Comparison of ENCODE assay signal across 1 cellular context in genomic region chr16:86563489-86564345, GRCh38.
TF ChIP-seq lines count a peak whose summit lies in the region.

No MANE protein-coding gene starts in this region.

TF ChIP-seq in GM12878, 131 proteins besides CTCF, POLR2A, EP300 and RAD21 (continued from another document and continues in another):
- no peak for TF ChIP-seq ZBTB4 (CRISPR knock-in tag; IDR thresholded peaks at IDR 0.05)
- TF ChIP-seq MYB (IDR thresholded peaks at IDR 0.05; ENCODE audit: borderline replicate concordance, low read depth, low read length), result no peak
- TF ChIP-seq IRF4 (IDR thresholded peaks at IDR 0.05; ENCODE audit: low read depth, low read length), result 0 out of 2 replicates have a peak, but pooled peaks have one; percentile 12
- no peak for TF ChIP-seq MAX (IDR thresholded peaks at IDR 0.05; ENCODE audit: low read depth, low read length)
- TF ChIP-seq NR2C1 (IDR thresholded peaks at IDR 0.05), result no peak
- no peak for TF ChIP-seq CHD2 (IDR thresholded peaks at IDR 0.05; ENCODE audit: borderline replicate concordance, low read depth, low read length)
- no peak for TF ChIP-seq ZNF622 (IDR thresholded peaks at IDR 0.05)
- TF ChIP-seq IRF3 (IDR thresholded peaks at IDR 0.05), result peak; percentile 53; the same call in 1 of the 2 replicates
- TF ChIP-seq ZBTB33 (IDR thresholded peaks at IDR 0.05), result no peak
- no peak for TF ChIP-seq TARDBP (IDR thresholded peaks at IDR 0.05; ENCODE audit: borderline replicate concordance)
- no peak for TF ChIP-seq KDM1A (IDR thresholded peaks at IDR 0.05; ENCODE audit: borderline replicate concordance)
- TF ChIP-seq HDAC2 (IDR thresholded peaks at IDR 0.05), result no peak
- TF ChIP-seq WRNIP1 (IDR thresholded peaks at IDR 0.05; ENCODE audit: borderline replicate concordance, low read depth, low read length), result no peak
- no peak for TF ChIP-seq NFYA (IDR thresholded peaks at IDR 0.05; ENCODE audit: borderline replicate concordance, low read depth, low read length)
- no peak for TF ChIP-seq BCLAF1 (IDR thresholded peaks at IDR 0.05)
- TF ChIP-seq NR2C2 (IDR thresholded peaks at IDR 0.05; ENCODE audit: borderline replicate concordance, control insufficient read depth, insufficient read length, low read depth), result no peak
- TF ChIP-seq SUPT20H (IDR thresholded peaks at IDR 0.05; ENCODE audit: borderline replicate concordance, control insufficient read depth, low read depth, low read length), result no peak
- TF ChIP-seq PRDM15 (CRISPR knock-in tag; IDR thresholded peaks at IDR 0.05), result no peak
- no peak for TF ChIP-seq EZH2 (IDR thresholded peaks at IDR 0.05; ENCODE audit: borderline replicate concordance, control insufficient read depth, low read depth, low read length)
- TF ChIP-seq IKZF2 (IDR thresholded peaks at IDR 0.05), result no peak
- no peak for TF ChIP-seq MYC (IDR thresholded peaks at IDR 0.05; ENCODE audit: insufficient read depth, insufficient read length, insufficient replicate concordance, low read length, severe bottlenecking)
- TF ChIP-seq ZNF207 (IDR thresholded peaks at IDR 0.05; ENCODE audit: borderline replicate concordance), result peak; percentile 75; the same call in 1 of the 2 replicates
- peak; percentile 28 to 56; a peak in 2 of 4 replicates for TF ChIP-seq BHLHE40 (IDR thresholded peaks at IDR 0.05; ENCODE audit: borderline replicate concordance in 1 of 2, low read depth in 2 of 2, low read length in 1 of 2)
- peak; percentile 57; the same call in 1 of the 2 replicates for TF ChIP-seq TCF3 (IDR thresholded peaks at IDR 0.05; ENCODE audit: borderline replicate concordance, insufficient read depth, low read depth, low read length)
- 0 out of 2 replicates have a peak, but pooled peaks have one; percentile 28 for TF ChIP-seq NBN (IDR thresholded peaks at IDR 0.05)
- no peak for TF ChIP-seq ATF7 (IDR thresholded peaks at IDR 0.05; ENCODE audit: low read depth)
- no peak for TF ChIP-seq CUX1 (IDR thresholded peaks at IDR 0.05; ENCODE audit: insufficient replicate concordance, low read depth, low read length)
- TF ChIP-seq HCFC1 (IDR thresholded peaks at IDR 0.05; ENCODE audit: low read length), result no peak
- no peak for TF ChIP-seq SIN3A (IDR thresholded peaks at IDR 0.05; ENCODE audit: low read depth, low read length)
- TF ChIP-seq NFIC (IDR thresholded peaks at IDR 0.05; ENCODE audit: low read depth, low read length), result no peak
- no peak for TF ChIP-seq BACH1 (IDR thresholded peaks at IDR 0.05; ENCODE audit: borderline replicate concordance)
- TF ChIP-seq RFX5 (IDR thresholded peaks at IDR 0.05; ENCODE audit: low read depth, low read length), result no peak
- no peak for TF ChIP-seq ATF3 (IDR thresholded peaks at IDR 0.05; ENCODE audit: borderline replicate concordance, extremely low read depth, low read depth, low read length)
- TF ChIP-seq RAD51 (IDR thresholded peaks at IDR 0.05), result no peak
- TF ChIP-seq SUZ12 (IDR thresholded peaks at IDR 0.05; ENCODE audit: unreplicated experiment), result no peak
- no peak for TF ChIP-seq HDGF (IDR thresholded peaks at IDR 0.05)
- TF ChIP-seq IKZF1 (conservative IDR thresholded peaks at IDR 0.05), result peak; percentile 33; the same call in 1 of the 2 replicates
- no peak for TF ChIP-seq ELK1 (IDR thresholded peaks at IDR 0.05; ENCODE audit: low read depth, low read length)
- TF ChIP-seq FOS (IDR thresholded peaks at IDR 0.05; ENCODE audit: borderline replicate concordance, extremely low read depth, insufficient read length), result no peak
- TF ChIP-seq EGR1 (IDR thresholded peaks at IDR 0.05; ENCODE audit: borderline replicate concordance in 1 of 2, low read depth in 2 of 2, low read length in 2 of 2), result no peak
- no peak for TF ChIP-seq POLR2AphosphoS5 (IDR thresholded peaks at IDR 0.05; ENCODE audit: low read length)
- TF ChIP-seq FOXM1 (IDR thresholded peaks at IDR 0.05; ENCODE audit: low read depth, low read length), result 0 out of 2 replicates have a peak, but pooled peaks have one; percentile 48
- no peak for TF ChIP-seq ZNF274 (IDR thresholded peaks at IDR 0.05; ENCODE audit: insufficient read depth, insufficient read length)
